13 cellular contexts compared by ENCODE assay signal in genomic region chr9:123724211-123724831, GRCh38.
A peak's percentile ranks its signal among the peaks of the same experiment; 100 is the strongest.
DNase-seq lines count a peak whose midpoint lies in the region; ATAC-seq and TF ChIP-seq lines count a peak whose summit lies in the region.
"Had no signal": no experiment of that assay in that cellular context is flagged by ENCODE, and none has a peak within 500 bp of the region (broad histone marks: within the 10 kb centered on the region; RNA-seq: fewer than 3 reads in every experiment).

No MANE protein-coding gene starts in this region.

- H4K8ac ChIP-seq in mesendoderm (ENCODE audit: low read depth, low read length) = no peak overlapping the region

- peak; percentile 43 for DNase-seq in COR-L47 (lab: John Stamatoyannopoulos, UW)
- peak; percentile 66 for DNase-seq in dermis blood vessel endothelial cell
- DNase-seq in mesendoderm = peak; percentile 49
- DNase-seq in GM19238 (ENCODE audit: insufficient read length, low spot score) = no peak
- DNase-seq in activated naive CD4-positive, alpha-beta T cell treated with anti-CD3 and anti-CD28 coated beads, Interleukin-2, amount 50 U/mL, for 16 hours = no peak
- DNase-seq in SIG-M5 treated with dmso at 0.1 percent for 504 hours (lab: John Stamatoyannopoulos, UW; ENCODE audit: unreplicated experiment) = no peak
- DNase-seq: activated CD4-positive, alpha-beta T cell treated with anti-CD3 and anti-CD28 coated beads for 4 hours; stimulated activated CD4-positive, alpha-beta T cell treated with anti-CD3 and anti-CD28 coated beads, Interleukin-4, amount 100 ng/mL, for 1 hour; uterus had no signal

- no peak overlapping the region for H2BK15ac ChIP-seq in mesendoderm (replicated peaks; ENCODE audit: low read depth)

- no peak overlapping the region for H3K4ac ChIP-seq in mesendoderm (ENCODE audit: low read depth, low read length)

- ATAC-seq in GM19328 (IDR thresholded peaks at IDR 0.05; ENCODE audit: unreplicated experiment) = no peak
- ATAC-seq: body of pancreas had no signal

- H3K9ac ChIP-seq in Loucy (ENCODE audit: low read depth, low read length, poor library complexity, severe bottlenecking) (no peak overlapping the region), mesendoderm (ENCODE audit: low read length) (no peak overlapping the region)

- H3K23ac ChIP-seq in mesendoderm (ENCODE audit: low read length) = no peak overlapping the region

- H3K79me2 ChIP-seq in Loucy (ENCODE audit: insufficient read depth, low read length) = no peaks in the 10 kb centered on the region
- no peaks in the 10 kb centered on the region for H3K79me2 ChIP-seq in mesendoderm (ENCODE audit: control insufficient read depth, insufficient read depth, low read length)

- H3K36me3 ChIP-seq in Loucy (ENCODE audit: insufficient read depth, low read length) (no peaks in the 10 kb centered on the region), mesendoderm (ENCODE audit: control insufficient read depth, insufficient read depth, low read length) (no peaks in the 10 kb centered on the region)
- H3K36me3 ChIP-seq: uterus had no signal

- no peak overlapping the region for H3K27ac ChIP-seq in mesendoderm (ENCODE audit: low read depth, low read length)
- H3K27ac ChIP-seq: body of pancreas, uterus had no signal

- no peak overlapping the region for H3K18ac ChIP-seq in mesendoderm (ENCODE audit: low read length)

- no peak overlapping the region for H2AK5ac ChIP-seq in mesendoderm (ENCODE audit: low read length)

- H4K5ac ChIP-seq in mesendoderm (ENCODE audit: low read length) = no peak overlapping the region

- H3K27me3 ChIP-seq in Loucy (ENCODE audit: insufficient read depth, low read length, poor library complexity, severe bottlenecking) = no peaks in the 10 kb centered on the region
- H3K27me3 ChIP-seq in mesendoderm (ENCODE audit: insufficient read depth, low read length, poor library complexity) = no peaks in the 10 kb centered on the region
- H3K27me3 ChIP-seq: body of pancreas, uterus had no signal

- no peak overlapping the region for H3K56ac ChIP-seq in mesendoderm (ENCODE audit: low read length)

- TF ChIP-seq CTCF in Loucy (conservative IDR thresholded peaks at IDR 0.05; ENCODE audit: low read length) = peak; percentile 47

- no peak overlapping the region for H2AFZ ChIP-seq in Loucy (ENCODE audit: low read length)

- H3K79me1 ChIP-seq in mesendoderm (ENCODE audit: low read length) = no peaks in the 10 kb centered on the region

- no peaks in the 10 kb centered on the region for H3F3A ChIP-seq in Loucy (ENCODE audit: low read depth)

- no peak overlapping the region for H3K4me3 ChIP-seq in Loucy (ENCODE audit: low read length, poor library complexity, severe bottlenecking)
- no peak overlapping the region for H3K4me3 ChIP-seq in mesendoderm (ENCODE audit: low read length)
- H3K4me3 ChIP-seq: body of pancreas, lung, uterus had no signal

- no peak overlapping the region for H2BK5ac ChIP-seq in mesendoderm (ENCODE audit: low read length)

- no peaks in the 10 kb centered on the region for H4K20me1 ChIP-seq in Loucy (ENCODE audit: insufficient read depth, low read length, poor library complexity, severe bottlenecking)

- no CpG with 5 or more reads among the region's 3 CpGs for WGBS in mesendoderm (ENCODE audit: extremely low coverage, insufficient coverage, low lambda C conversion rate)

- H3K9me2 ChIP-seq in Loucy (replicated peaks; ENCODE audit: low read depth, low read length) = no peaks in the 10 kb centered on the region

- no peak overlapping the region for H2BK120ac ChIP-seq in mesendoderm (ENCODE audit: low read depth, low read length)

- no peaks in the 10 kb centered on the region for H3K4me1 ChIP-seq in Loucy (ENCODE audit: insufficient read depth, low read length, poor library complexity, severe bottlenecking)
- no peaks in the 10 kb centered on the region for H3K4me1 ChIP-seq in mesendoderm (ENCODE audit: control insufficient read depth, low read depth, low read length)
- H3K4me1 ChIP-seq: body of pancreas, uterus had no signal

- H3K9me3 ChIP-seq in Loucy (ENCODE audit: insufficient read depth, low read depth, low read length) = peaks cover 3% of the 10 kb centered on the region; the same call in 1 of the 2 replicates
- H3K9me3 ChIP-seq: uterus had no signal

- H3K4me2 ChIP-seq in Loucy (ENCODE audit: low read depth, low read length, poor library complexity, severe bottlenecking) (no peak overlapping the region), mesendoderm (ENCODE audit: low read length) (no peak overlapping the region)

Comparison
In these comparisons a context has a peak if more than half of its experiments do, and no peak if none do; other contexts are left out.
1. DNase-seq: peak in COR-L47 (single experiment), dermis blood vessel endothelial cell (single experiment) and mesendoderm (single experiment); none in GM19238 (single experiment), activated naive CD4-positive, alpha-beta T cell treated with anti-CD3 and anti-CD28 coated beads, Interleukin-2, amount 50 U/mL, for 16 hours (single experiment) and SIG-M5 treated with dmso at 0.1 percent for 504 hours (single experiment).